Comparison of ENCODE assay signal across 15 cellular contexts in the genomic region with DNA sequence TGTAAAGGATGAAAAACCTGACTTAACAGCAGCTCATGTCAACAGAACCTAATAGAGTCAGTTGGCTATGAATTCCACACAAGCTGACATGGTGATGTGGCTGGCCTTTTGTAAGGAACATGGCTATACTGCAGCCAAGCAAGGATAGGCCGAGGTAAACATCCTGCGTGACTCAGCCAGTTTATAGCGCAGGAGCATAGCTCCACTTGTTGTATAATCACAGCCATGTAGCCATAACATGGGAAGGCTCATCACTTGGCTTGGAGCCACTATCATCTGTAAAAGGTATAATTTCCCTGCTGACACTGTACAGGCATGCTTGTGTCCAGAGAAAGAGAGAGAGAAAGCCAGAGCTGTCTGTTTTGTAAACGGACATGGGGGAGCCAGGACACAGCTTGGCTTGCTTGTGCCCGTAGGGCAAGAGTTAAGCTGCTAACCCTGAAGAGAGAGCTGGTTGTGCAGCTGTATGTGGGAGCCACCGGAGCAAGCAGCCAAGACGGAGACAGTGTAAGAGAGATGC.
DNase-seq lines count a peak whose midpoint lies in the region; FAIRE-seq and TF ChIP-seq lines count a peak whose summit lies in the region.
"Had no signal": no experiment of that assay in that cellular context is flagged by ENCODE, and none has a peak within 500 bp of the region (broad histone marks: within the 10 kb centered on the region; RNA-seq: fewer than 3 reads in every experiment).

No MANE protein-coding gene starts in this region.

- H3K27me3 ChIP-seq in BJ (ENCODE audit: control insufficient read depth, insufficient read depth, low read length) (no peaks in the 10 kb centered on the region), endothelial cell of umbilical vein (ENCODE audit: control insufficient read depth in 2 of 2, insufficient read depth in 2 of 2, low read length in 2 of 2) (no peaks in the 10 kb centered on the region)

- POLR2A ChIA-PET in BJ (lab: Charles Lee) (interaction anchor here (0.5 kb wide), 1 partner anchor 134 kb away, joined by 10 read pairs; no protein-coding TSS in a partner anchor), endothelial cell of umbilical vein (lab: Charles Lee) (no interaction called here)

- H3K4me2 ChIP-seq in endothelial cell of umbilical vein (ENCODE audit: insufficient read depth, low read length), result no peak overlapping the region

- H3K79me2 ChIP-seq in endothelial cell of umbilical vein (ENCODE audit: control insufficient read depth, insufficient read depth, low read length), result no peaks in the 10 kb centered on the region

- H3K4me3 ChIP-seq in BJ (ENCODE audit: low read depth, low read length) (no peak overlapping the region), endothelial cell of umbilical vein (replicated peaks in 1 of 3; ENCODE audit: insufficient read depth in 1 of 3, low read depth in 1 of 3, low read length in 3 of 3) (no peak overlapping the region)
- H3K4me3 ChIP-seq: thoracic aorta had no signal

- peak overlapping the region; percentile 44 for H2AFZ ChIP-seq in endothelial cell of umbilical vein (ENCODE audit: low read depth, low read length)

- H3K36me3 ChIP-seq in BJ (ENCODE audit: control insufficient read depth, insufficient read depth, low read length), result no peaks in the 10 kb centered on the region
- no peaks in the 10 kb centered on the region for H3K36me3 ChIP-seq in endothelial cell of umbilical vein (ENCODE audit: control insufficient read depth in 2 of 2, extremely low read depth in 1 of 2, insufficient read depth in 2 of 2, low read length in 2 of 2)

- CTCF ChIA-PET in BJ (lab: Yijun Ruan, JAX) (interaction anchor here (1.0 to 1.1 kb wide), 2 partner anchors 43 to 925 kb away, joined by 3 read pairs; no protein-coding TSS in a partner anchor), endothelial cell of umbilical vein (lab: Charles Lee) (interaction anchor here (1.6 kb wide), 1 partner anchor 9 kb away, joined by 7 read pairs; no protein-coding TSS in a partner anchor)

- dilution Hi-C loops in endothelial cell of umbilical vein (cut with MboI; ENCODE audit: extremely low pct_ligation_motif_present, low sequenced_read_pairs), result no loop called here

- no peak overlapping the region for H3K27ac ChIP-seq in endothelial cell of umbilical vein (ENCODE audit: insufficient read depth, low read depth, low read length)
- H3K27ac ChIP-seq: thoracic aorta had no signal

- H3K9ac ChIP-seq in endothelial cell of umbilical vein (replicated peaks; ENCODE audit: extremely low read depth, insufficient read depth, low read length), result no peak overlapping the region

- no peaks in the 10 kb centered on the region for H4K20me1 ChIP-seq in endothelial cell of umbilical vein (replicated peaks; ENCODE audit: control insufficient read depth, extremely low read depth, insufficient read depth, low read length)

- no peaks in the 10 kb centered on the region for H3K9me1 ChIP-seq in endothelial cell of umbilical vein (replicated peaks; ENCODE audit: control insufficient read depth, extremely low read depth, insufficient read depth, low read length)

- no peaks in the 10 kb centered on the region for H3K9me3 ChIP-seq in endothelial cell of umbilical vein (replicated peaks; ENCODE audit: control insufficient read depth, insufficient read depth, low read length)
- H3K9me3 ChIP-seq: thoracic aorta had no signal

- no peaks in the 10 kb centered on the region for H3K4me1 ChIP-seq in endothelial cell of umbilical vein (ENCODE audit: control insufficient read depth, extremely low read depth, insufficient read depth, low read length)

- no TSS peak for BruUV-seq in endothelial cell of umbilical vein (replicated peaks; lab: Mats Ljungman, UMichigan)

- DNase-seq in BJ (ENCODE audit: low read depth) (peak; percentile 88), NCI-H69 (lab: John Stamatoyannopoulos, UW) (peak; percentile 14), endothelial cell of umbilical vein (ENCODE audit: low read depth, low spot score) (peak; percentile 27), non-pigmented ciliary epithelial cell (ENCODE audit: low read depth) (peak; percentile 92), NK-92 (lab: John Stamatoyannopoulos, UW; ENCODE audit: unreplicated experiment) (no peak), DMS 273 treated with DMSO at 0.1 percent for 48 hours (lab: John Stamatoyannopoulos, UW) (no peak), DMS153 (lab: John Stamatoyannopoulos, UW) (no peak), NAMALWA (ENCODE audit: low spot score) (no peak)
- DNase-seq: activated CD4-positive, alpha-beta T cell treated with anti-CD3 and anti-CD28 coated beads, Interleukin-2, amount 50 U/mL, for 1 hour; activated naive CD4-positive, alpha-beta T cell treated with anti-CD3 and anti-CD28 coated beads, Interleukin-2, amount 10 ng/mL, durations not matched to agents 7 days and 5 days; CD8-positive, alpha-beta memory T cell; kidney glomerular epithelial cell; occipital lobe; stimulated activated CD4-positive, alpha-beta T cell treated with anti-CD3 and anti-CD28 coated beads, Interleukin-4, amount 100 ng/mL, for 4 hours had no signal

- FAIRE-seq in endothelial cell of umbilical vein (lab: Jason Lieb, UNC), result no peak

- TF ChIP-seq CTCF in BJ (IDR thresholded peaks at IDR 0.05; ENCODE audit: insufficient read depth, low read depth, low read length) (no peak), endothelial cell of umbilical vein (IDR thresholded peaks at IDR 0.05; ENCODE audit: extremely low read depth in 1 of 2, insufficient read depth in 1 of 2, low read depth in 1 of 2, low read length in 2 of 2) (no peak)

- TF ChIP-seq POLR2A in endothelial cell of umbilical vein (IDR thresholded peaks at IDR 0.05; ENCODE audit: low read depth, low read length), result no peak

- intact Hi-C loops in endothelial cell of umbilical vein (cut with micrococcal nuclease), result no loop called here

TF ChIP-seq in endothelial cell of umbilical vein, 7 proteins besides CTCF, POLR2A, EP300 and RAD21:
- no peak for TF ChIP-seq EZH2 (IDR thresholded peaks at IDR 0.05; ENCODE audit: borderline replicate concordance, low read depth, low read length, severe bottlenecking)
- TF ChIP-seq, protein P1, sequence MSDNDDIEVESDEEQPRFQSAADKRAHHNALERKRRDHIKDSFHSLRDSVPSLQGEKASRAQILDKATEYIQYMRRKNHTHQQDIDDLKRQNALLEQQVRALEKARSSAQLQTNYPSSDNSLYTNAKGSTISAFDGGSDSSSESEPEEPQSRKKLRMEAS (IDR thresholded peaks at IDR 0.05; ENCODE audit: insufficient read depth, insufficient read length), result no peak
- no peak for TF ChIP-seq FOS (IDR thresholded peaks at IDR 0.05; ENCODE audit: borderline replicate concordance, insufficient read depth, low read length)
- TF ChIP-seq MYC (IDR thresholded peaks at IDR 0.05; ENCODE audit: low read depth, low read length), result no peak
- TF ChIP-seq GATA2 (IDR thresholded peaks at IDR 0.05; ENCODE audit: insufficient read depth, insufficient read length, low read depth, low read length), result no peak
- no peak for TF ChIP-seq POLR2AphosphoS5 (IDR thresholded peaks at IDR 0.05; ENCODE audit: insufficient read depth, low read depth, low read length)
- no peak for TF ChIP-seq JUN (IDR thresholded peaks at IDR 0.05; ENCODE audit: borderline replicate concordance, insufficient read depth, insufficient read length, low read depth)

Comparison
In these comparisons a context has a peak if more than half of its experiments do, and no peak if none do; other contexts are left out.
1. DNase-seq: peak in BJ (single experiment), NCI-H69 (single experiment), endothelial cell of umbilical vein (single experiment) and non-pigmented ciliary epithelial cell (single experiment); none in NK-92 (single experiment), DMS 273 treated with DMSO at 0.1 percent for 48 hours (single experiment), DMS153 (single experiment) and NAMALWA (single experiment).